In genomic region chr1:145287556-145287953, GRCh38 we compare ENCODE assay signal across 8 cellular contexts. TPM values are rescaled to one million over a fixed set of nuclear protein-coding genes. Genes with fewer than 3 reads are reported as not detected.
A peak's percentile ranks its signal among the peaks of the same experiment; 100 is the strongest.
DNase-seq lines count a peak whose midpoint lies in the region; TF ChIP-seq lines count a peak whose summit lies in the region.
"Not testable (repeated sequence)": the region's sequence is repeated elsewhere in the genome, so short reads cannot be mapped to it uniquely, and the experiment has no call there.

No MANE protein-coding gene starts in this region.

- H3K4me3 Mint-ChIP-seq in activated CD4-positive, alpha-beta T cell treated with anti-CD3 and anti-CD28 coated beads, Interleukin-2, amount 10 ng/mL, durations not matched to agents 24 days and 14 days: peak overlapping the region; percentile 85

- DNase-seq in ELR (ENCODE audit: low read depth) (peak; percentile 85), NCI-H345 (lab: John Stamatoyannopoulos, UW) (peak; percentile 88), anterior cingulate cortex (lab: John Stamatoyannopoulos, UW) (peak in 34 of 58 donors; percentile 0 to 63 (median 12)), fibroblast of villous mesenchyme (ENCODE audit: low read depth) (peak; percentile 57), mesenchymal stem cell (peak; percentile 75), spleen (peak; percentile 87), transverse colon (peak; percentile 72)
- peak; percentile 88 for DNase-seq in activated CD4-positive, alpha-beta T cell treated with anti-CD3 and anti-CD28 coated beads, Interleukin-2, amount 10 ng/mL, durations not matched to agents 24 days and 14 days

- not testable (repeated sequence) for H3K14ac ChIP-seq in mesenchymal stem cell (ENCODE audit: low read length in 2 of 2)

- H2BK120ac ChIP-seq in mesenchymal stem cell (ENCODE audit: low read depth, low read length): not testable (repeated sequence)

- not testable (repeated sequence) for H3K36me3 ChIP-seq in mesenchymal stem cell (ENCODE audit: control insufficient read depth in 1 of 2, insufficient read depth in 2 of 2, low read depth in 1 of 2, low read length in 2 of 2); spleen; transverse colon

- not testable (repeated sequence) for H3K9me3 ChIP-seq in mesenchymal stem cell (ENCODE audit: control insufficient read depth, low read length); spleen; transverse colon

- not testable (repeated sequence) for H2AFZ ChIP-seq in mesenchymal stem cell (ENCODE audit: low read depth, low read length)

- TF ChIP-seq EP300 in transverse colon (IDR thresholded peaks at IDR 0.05; ENCODE audit: low read depth): not testable (repeated sequence)

- H3K36me3 Mint-ChIP-seq in activated CD4-positive, alpha-beta T cell treated with anti-CD3 and anti-CD28 coated beads, Interleukin-2, amount 10 ng/mL, durations not matched to agents 24 days and 14 days (ENCODE audit: low read depth): not testable (repeated sequence)

- not testable (repeated sequence) for H3K79me1 ChIP-seq in mesenchymal stem cell (replicated peaks; ENCODE audit: low read length, poor library complexity, severe bottlenecking)

- H3K9me3 Mint-ChIP-seq in activated CD4-positive, alpha-beta T cell treated with anti-CD3 and anti-CD28 coated beads, Interleukin-2, amount 10 ng/mL, durations not matched to agents 24 days and 14 days: not testable (repeated sequence)

- H3K4me2 ChIP-seq in mesenchymal stem cell (ENCODE audit: low read length, poor library complexity, severe bottlenecking): peak overlapping the region; percentile 58

- not testable (repeated sequence) for TF ChIP-seq POLR2A in spleen (IDR thresholded peaks at IDR 0.05); transverse colon (IDR thresholded peaks at IDR 0.05)

- H4K91ac ChIP-seq in mesenchymal stem cell (ENCODE audit: low read length): not testable (repeated sequence)

- not testable (repeated sequence) for H3K23ac ChIP-seq in mesenchymal stem cell (ENCODE audit: low read length in 2 of 2)

- not testable (repeated sequence) for H2BK15ac ChIP-seq in mesenchymal stem cell (ENCODE audit: low read depth, poor library complexity, severe bottlenecking)

- H3K27ac ChIP-seq in mesenchymal stem cell (ENCODE audit: low read length, poor library complexity, severe bottlenecking): not testable (repeated sequence)
- H3K27ac ChIP-seq in spleen: peak overlapping the region; percentile 29 to 77 (median 66)
- peak overlapping the region; percentile 32 to 65 (median 48) for H3K27ac ChIP-seq in transverse colon

- H2AK5ac ChIP-seq in mesenchymal stem cell (ENCODE audit: low read length, severe bottlenecking): not testable (repeated sequence)

- H3K27me3 Mint-ChIP-seq in activated CD4-positive, alpha-beta T cell treated with anti-CD3 and anti-CD28 coated beads, Interleukin-2, amount 10 ng/mL, durations not matched to agents 24 days and 14 days: not testable (repeated sequence)

- H2BK5ac ChIP-seq in mesenchymal stem cell (ENCODE audit: low read depth, low read length, poor library complexity, severe bottlenecking): not testable (repeated sequence)

- not testable (repeated sequence) for H2BK12ac ChIP-seq in mesenchymal stem cell (ENCODE audit: low read length in 2 of 2)

- peak overlapping the region; percentile 45 for H3K9ac ChIP-seq in mesenchymal stem cell (ENCODE audit: low read length)

- not testable (repeated sequence) for H3K27me3 ChIP-seq in mesenchymal stem cell (ENCODE audit: control insufficient read depth in 1 of 2, insufficient read depth in 1 of 2, low read length in 2 of 2); spleen (replicated peaks in 1 of 7); transverse colon

- 2% methylated on average over 8 of the region's 24 CpGs for WGBS in mesenchymal stem cell
- WGBS in spleen, 5 donors: 0 to 8% (median 3%) methylated on average over 15 to 21 of the region's 24 CpGs
- WGBS in transverse colon (ENCODE audit: low coverage in 1 of 2), 2 donors: 0% methylated on average over 12 of the region's 24 CpGs; no CpG with 5 or more reads in 1 of the 2 donors

- H3K4me3 ChIP-seq in fibroblast of villous mesenchyme (ENCODE audit: low read depth, low read length): peak overlapping the region; percentile 44
- H3K4me3 ChIP-seq in mesenchymal stem cell (ENCODE audit: insufficient read depth in 1 of 2, low read depth in 1 of 2, low read length in 2 of 2): peak overlapping the region; percentile 47 to 68
- peak overlapping the region; percentile 23 to 67 (median 40) for H3K4me3 ChIP-seq in spleen
- peak overlapping the region in 2 of 4 donors; percentile 32 to 45 for H3K4me3 ChIP-seq in transverse colon

- H3K27ac Mint-ChIP-seq in activated CD4-positive, alpha-beta T cell treated with anti-CD3 and anti-CD28 coated beads, Interleukin-2, amount 10 ng/mL, durations not matched to agents 24 days and 14 days: peak overlapping the region; percentile 81

- TF ChIP-seq CTCF in fibroblast of villous mesenchyme (IDR thresholded peaks at IDR 0.05; ENCODE audit: insufficient read depth, low read depth, low read length): not testable (repeated sequence)
- TF ChIP-seq CTCF in spleen (IDR thresholded peaks at IDR 0.05 in 8 of 11, conservative IDR thresholded peaks at IDR 0.05 in 3 of 11): peak in 8 of 11 experiments; percentile 1 to 43 (median 26)
- TF ChIP-seq CTCF in transverse colon (IDR thresholded peaks at IDR 0.05): peak in 2 of 5 experiments; percentile 33 to 41

- in situ Hi-C loops in transverse colon (cut with MboI; ENCODE audit: low pct_ligation_motif_present in 1 of 4, low pct_unique_long_range_greater_than_20kb in 1 of 4, low sequenced_read_pairs in 3 of 4): not testable (repeated sequence)

- intact Hi-C loops in activated CD4-positive, alpha-beta T cell treated with anti-CD3 and anti-CD28 coated beads, Interleukin-2, amount 10 ng/mL, durations not matched to agents 24 days and 14 days (cut with micrococcal nuclease); spleen (cut with DNase I; ENCODE audit: low total_unique reads); transverse colon (cut with DNase I; ENCODE audit: low total_unique reads): not testable (repeated sequence)

- not testable (repeated sequence) for H4K8ac ChIP-seq in mesenchymal stem cell (ENCODE audit: low read length)

- H3K4me1 ChIP-seq in mesenchymal stem cell (ENCODE audit: control insufficient read depth, insufficient read depth, low read depth, low read length); spleen; transverse colon: not testable (repeated sequence)

- H3K4me1 Mint-ChIP-seq in activated CD4-positive, alpha-beta T cell treated with anti-CD3 and anti-CD28 coated beads, Interleukin-2, amount 10 ng/mL, durations not matched to agents 24 days and 14 days: not testable (repeated sequence)

- not testable (repeated sequence) for H3K4ac ChIP-seq in mesenchymal stem cell (ENCODE audit: low read depth in 1 of 2, low read length in 2 of 2)

- not testable (repeated sequence) for H3K18ac ChIP-seq in mesenchymal stem cell (ENCODE audit: low read depth in 1 of 2, low read length in 2 of 2)

RNA-seq across cellular contexts. Expression of gene PPIAL4D, which starts 45.6 kb away (rescaled TPM):
- not detected in 2 replicates for total RNA-seq in activated CD4-positive, alpha-beta T cell treated with anti-CD3 and anti-CD28 coated beads, Interleukin-2, amount 10 ng/mL, durations not matched to agents 24 days and 14 days
- total RNA-seq in fibroblast of villous mesenchyme: not detected in 2 replicates
- not detected for polyA plus RNA-seq in mesenchymal stem cell (2013, experiment 1 of 2)
- not detected for polyA plus RNA-seq in mesenchymal stem cell (2013, experiment 2 of 2)
- not detected for total RNA-seq in spleen
- polyA plus RNA-seq in spleen: not detected
- not detected for total RNA-seq in transverse colon

Comparison
In these comparisons a context has a peak if more than half of its experiments do, and no peak if none do; other contexts are left out.
1. DNase-seq: peak in every context shown above with its lines; median percentile 88 in NCI-H345; 88 in activated CD4-positive, alpha-beta T cell treated with anti-CD3 and anti-CD28 coated beads, Interleukin-2, amount 10 ng/mL, durations not matched to agents 24 days and 14 days; 87 in spleen; 85 in ELR; 75 in mesenchymal stem cell; 72 in transverse colon; 57 in fibroblast of villous mesenchyme; 12 in anterior cingulate cortex.